In the genomic region with DNA sequence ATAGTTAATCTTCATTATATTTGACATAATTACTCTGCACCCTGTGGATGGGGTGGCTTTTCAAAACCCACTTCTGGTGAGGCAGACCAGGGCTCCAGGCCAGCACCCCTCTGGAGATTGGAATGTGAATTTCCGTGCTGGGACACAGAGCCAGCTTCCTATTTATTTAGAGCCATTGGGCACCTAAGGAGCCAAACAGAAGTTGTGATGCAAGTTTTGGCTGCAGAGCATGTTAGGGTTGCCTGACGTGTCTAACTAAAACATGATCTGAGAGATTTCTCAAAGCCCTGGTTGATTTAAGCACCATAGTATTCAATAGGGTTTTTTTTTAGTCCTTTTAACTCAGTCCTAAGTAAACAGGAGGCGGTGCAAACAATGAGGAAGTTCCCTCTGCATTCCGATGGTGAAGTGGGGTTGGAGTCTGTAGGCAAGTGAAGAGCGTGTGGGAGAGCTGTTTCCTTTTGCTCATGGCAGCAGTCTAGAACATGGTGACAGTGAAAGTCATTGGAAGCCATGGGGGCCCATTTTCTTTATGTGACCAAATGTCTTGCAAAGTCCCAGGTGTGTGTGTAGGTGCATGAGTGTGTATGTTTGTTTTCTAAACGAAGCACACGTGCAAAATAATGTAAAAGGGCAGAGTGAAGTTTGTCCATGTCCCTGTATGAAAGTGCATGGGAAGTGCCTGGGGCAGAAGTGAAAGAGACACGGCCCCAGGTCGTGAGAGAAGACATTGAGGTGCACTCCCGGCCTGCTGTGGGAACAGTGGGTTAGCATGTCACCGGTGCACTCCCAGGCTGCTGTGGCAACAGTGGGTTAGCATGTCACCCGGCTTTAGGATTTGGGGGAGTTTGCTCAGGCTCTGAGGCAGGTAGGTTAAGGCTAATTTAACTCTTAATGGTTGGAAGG, we compare ENCODE assay signal across 1 cellular context.
TF ChIP-seq lines count a peak whose summit lies in the region.

No MANE protein-coding gene starts in this region.

TF ChIP-seq in HCT116, 20 proteins besides CTCF, POLR2A, EP300 and RAD21 (continued from another document):
- peak; percentile 64; the same call in 1 of the 2 replicates for TF ChIP-seq CEBPB (IDR thresholded peaks at IDR 0.05; ENCODE audit: low read depth)
- TF ChIP-seq SIN3A (IDR thresholded peaks at IDR 0.05; ENCODE audit: low read depth), result peak; percentile 45; the same call in 1 of the 2 replicates
- TF ChIP-seq, protein P1, sequence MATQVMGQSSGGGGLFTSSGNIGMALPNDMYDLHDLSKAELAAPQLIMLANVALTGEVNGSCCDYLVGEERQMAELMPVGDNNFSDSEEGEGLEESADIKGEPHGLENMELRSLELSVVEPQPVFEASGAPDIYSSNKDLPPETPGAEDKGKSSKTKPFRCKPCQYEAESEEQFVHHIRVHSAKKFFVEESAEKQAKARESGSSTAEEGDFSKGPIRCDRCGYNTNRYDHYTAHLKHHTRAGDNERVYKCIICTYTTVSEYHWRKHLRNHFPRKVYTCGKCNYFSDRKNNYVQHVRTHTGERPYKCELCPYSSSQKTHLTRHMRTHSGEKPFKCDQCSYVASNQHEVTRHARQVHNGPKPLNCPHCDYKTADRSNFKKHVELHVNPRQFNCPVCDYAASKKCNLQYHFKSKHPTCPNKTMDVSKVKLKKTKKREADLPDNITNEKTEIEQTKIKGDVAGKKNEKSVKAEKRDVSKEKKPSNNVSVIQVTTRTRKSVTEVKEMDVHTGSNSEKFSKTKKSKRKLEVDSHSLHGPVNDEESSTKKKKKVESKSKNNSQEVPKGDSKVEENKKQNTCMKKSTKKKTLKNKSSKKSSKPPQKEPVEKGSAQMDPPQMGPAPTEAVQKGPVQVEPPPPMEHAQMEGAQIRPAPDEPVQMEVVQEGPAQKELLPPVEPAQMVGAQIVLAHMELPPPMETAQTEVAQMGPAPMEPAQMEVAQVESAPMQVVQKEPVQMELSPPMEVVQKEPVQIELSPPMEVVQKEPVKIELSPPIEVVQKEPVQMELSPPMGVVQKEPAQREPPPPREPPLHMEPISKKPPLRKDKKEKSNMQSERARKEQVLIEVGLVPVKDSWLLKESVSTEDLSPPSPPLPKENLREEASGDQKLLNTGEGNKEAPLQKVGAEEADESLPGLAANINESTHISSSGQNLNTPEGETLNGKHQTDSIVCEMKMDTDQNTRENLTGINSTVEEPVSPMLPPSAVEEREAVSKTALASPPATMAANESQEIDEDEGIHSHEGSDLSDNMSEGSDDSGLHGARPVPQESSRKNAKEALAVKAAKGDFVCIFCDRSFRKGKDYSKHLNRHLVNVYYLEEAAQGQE (IDR thresholded peaks at IDR 0.05; ENCODE audit: low read depth), result no peak
- TF ChIP-seq CBX3 (IDR thresholded peaks at IDR 0.05; ENCODE audit: low read depth), result 0 out of 2 replicates have a peak, but pooled peaks have one; percentile 60
- peak; percentile 44 for TF ChIP-seq JUND (IDR thresholded peaks at IDR 0.05)
- TF ChIP-seq EZH2 (IDR thresholded peaks at IDR 0.05), result no peak
